ENCODE assay signal across 16 cellular contexts in genomic region chr2:80473806-80474205, GRCh38.
"Had no signal": no experiment of that assay in that cellular context is flagged by ENCODE, and none has a peak within 500 bp of the region (broad histone marks: within the 10 kb centered on the region; RNA-seq: fewer than 3 reads in every experiment).

No MANE protein-coding gene starts in this region.

- H3K27ac Mint-ChIP-seq: activated CD4-positive, alpha-beta T cell treated with anti-CD3 and anti-CD28 coated beads for 36 hours; stimulated activated naive CD8-positive, alpha-beta T cell treated with anti-CD3 and anti-CD28 coated beads, Interleukin-15, amount 100 ng/mL, for 72 hours; T-helper 2 cell treated with Interferon-gamma antibody and Interleukin-4, amounts not matched to agents 5 μg/mL and 100 μg/mL, for 36 hours had no signal

- H3K27me3 ChIP-seq: esophagus squamous epithelium, foreskin keratinocyte, ovary, right lobe of liver had no signal

- H3K27me3 Mint-ChIP-seq: activated CD4-positive, alpha-beta T cell treated with anti-CD3 and anti-CD28 coated beads for 36 hours; stimulated activated naive CD8-positive, alpha-beta T cell treated with anti-CD3 and anti-CD28 coated beads, Interleukin-15, amount 100 ng/mL, for 72 hours had no signal

- H3K4me3 Mint-ChIP-seq: activated CD4-positive, alpha-beta T cell treated with anti-CD3 and anti-CD28 coated beads for 36 hours; stimulated activated naive CD8-positive, alpha-beta T cell treated with anti-CD3 and anti-CD28 coated beads, Interleukin-15, amount 100 ng/mL, for 72 hours; T-helper 2 cell treated with Interferon-gamma antibody and Interleukin-4, amounts not matched to agents 5 μg/mL and 100 μg/mL, for 36 hours had no signal

- H3K9me3 ChIP-seq: esophagus squamous epithelium, lower lobe of right lung, ovary, right lobe of liver had no signal

- H3K4me3 ChIP-seq: esophagus squamous epithelium, lower lobe of right lung, ovary, right lobe of liver, smooth muscle cell had no signal

- H3K36me3 Mint-ChIP-seq: activated naive CD4-positive, alpha-beta T cell treated with anti-CD3 and anti-CD28 coated beads, Interleukin-2, amount 50 U/mL, for 72 hours had no signal

- H3K4me1 Mint-ChIP-seq: activated CD4-positive, alpha-beta T cell treated with anti-CD3 and anti-CD28 coated beads for 36 hours; stimulated activated naive CD8-positive, alpha-beta T cell treated with anti-CD3 and anti-CD28 coated beads, Interleukin-15, amount 100 ng/mL, for 72 hours had no signal

- DNase-seq: activated CD4-positive, alpha-beta T cell treated with anti-CD3 and anti-CD28 coated beads for 36 hours; activated CD4-positive, alpha-beta T cell treated with anti-CD3 and anti-CD28 coated beads, Interleukin-2, amount 50 U/mL, for 48 hours; activated gamma-delta T cell treated with Interleukin-2 at 50 U/mL for 16 hours; dermis blood vessel endothelial cell; effector memory CD4-positive, alpha-beta T cell; esophagus squamous epithelium; foreskin keratinocyte; lower lobe of right lung; ovary; right lobe of liver; stimulated activated CD4-positive, alpha-beta T cell treated with anti-CD3 and anti-CD28 coated beads, Interleukin-4, amount 100 ng/mL, for 1 hour; stimulated activated naive CD8-positive, alpha-beta T cell treated with anti-CD3 and anti-CD28 coated beads, Interleukin-15, amount 100 ng/mL, for 72 hours; trophoblast cell had no signal

- H3K27ac ChIP-seq: esophagus squamous epithelium, foreskin keratinocyte, lower lobe of right lung, ovary, right lobe of liver had no signal

- ATAC-seq: activated CD4-positive, alpha-beta T cell treated with anti-CD3 and anti-CD28 coated beads for 36 hours; activated naive CD4-positive, alpha-beta T cell treated with anti-CD3 and anti-CD28 coated beads, Interleukin-2, amount 50 U/mL, for 72 hours; foreskin keratinocyte; lower lobe of right lung; stimulated activated naive CD8-positive, alpha-beta T cell treated with anti-CD3 and anti-CD28 coated beads, Interleukin-15, amount 100 ng/mL, for 72 hours had no signal
